In the genomic region with DNA sequence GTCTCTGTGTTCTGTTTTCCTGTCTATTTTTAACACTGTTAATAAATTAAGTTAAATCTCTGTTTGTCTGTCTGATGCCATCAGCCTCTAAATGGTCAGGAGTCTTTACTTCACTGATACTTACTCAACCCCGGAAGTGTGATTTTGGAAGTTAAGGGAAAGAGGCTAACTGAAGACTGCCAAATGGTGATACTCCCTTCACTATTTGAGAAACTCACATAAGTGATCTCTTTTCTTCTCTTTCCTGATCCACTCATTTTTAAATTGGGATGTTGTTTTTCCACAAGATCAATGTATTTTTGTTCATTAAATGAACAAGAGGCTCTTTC, we compare ENCODE assay signal across 1 cellular context.
TF ChIP-seq lines count a peak whose summit lies in the region.

No MANE protein-coding gene starts in this region.

TF ChIP-seq in endothelial cell of umbilical vein, 7 proteins besides CTCF, POLR2A, EP300 and RAD21 (continued from another document):
- TF ChIP-seq, protein P1, sequence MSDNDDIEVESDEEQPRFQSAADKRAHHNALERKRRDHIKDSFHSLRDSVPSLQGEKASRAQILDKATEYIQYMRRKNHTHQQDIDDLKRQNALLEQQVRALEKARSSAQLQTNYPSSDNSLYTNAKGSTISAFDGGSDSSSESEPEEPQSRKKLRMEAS (IDR thresholded peaks at IDR 0.05; ENCODE audit: insufficient read depth, insufficient read length) = no peak
